In genomic region chr1:32447469-32448185, GRCh38 we compare ENCODE assay signal across 10 cellular contexts. TPM values are rescaled to one million over a fixed set of nuclear protein-coding genes. Genes with fewer than 3 reads are reported as not detected.
DNase-seq lines count a peak whose midpoint lies in the region; ATAC-seq, FAIRE-seq and TF ChIP-seq lines count a peak whose summit lies in the region.
"Had no signal": no experiment of that assay in that cellular context is flagged by ENCODE, and none has a peak within 500 bp of the region (broad histone marks: within the 10 kb centered on the region; RNA-seq: fewer than 3 reads in every experiment).

No MANE protein-coding gene starts in this region.

- H3K36me3 ChIP-seq in bronchial epithelial cell (ENCODE audit: control insufficient read depth, insufficient read depth, low read length) (no peaks in the 10 kb centered on the region), kidney epithelial cell (ENCODE audit: control insufficient read depth, insufficient read depth, low read length) (no peaks in the 10 kb centered on the region), tibial artery (no peaks in the 10 kb centered on the region), body of pancreas (replicated peaks in 1 of 2; ENCODE audit: insufficient read depth in 1 of 2, low read depth in 2 of 2) (no peaks in the 10 kb centered on the region)
- H3K36me3 ChIP-seq: upper lobe of right lung had no signal

- TF ChIP-seq CTCF in bronchial epithelial cell (IDR thresholded peaks at IDR 0.05; ENCODE audit: insufficient read depth, low read length, severe bottlenecking) (no peak), kidney epithelial cell (IDR thresholded peaks at IDR 0.05; ENCODE audit: insufficient read depth, low read length, poor library complexity, severe bottlenecking) (no peak), tibial artery (IDR thresholded peaks at IDR 0.05) (no peak), body of pancreas (IDR thresholded peaks at IDR 0.05) (no peak)

- WGBS in body of pancreas, 2 donors = 34 to 39% methylated on average over 13 of the region's 13 CpGs

- DNase-seq in NCI-H526 (lab: John Stamatoyannopoulos, UW) = peak; percentile 25 to 34
- no peak for DNase-seq in NCI-H526 treated with DMSO at 0.1 percent for 48 hours (lab: John Stamatoyannopoulos, UW)
- DNase-seq in bronchial epithelial cell (ENCODE audit: low read depth) = peak; percentile 18
- DNase-seq in kidney epithelial cell (ENCODE audit: low read depth) = peak; percentile 42
- no peak for DNase-seq in tibial artery
- no peak for DNase-seq in activated CD4-positive, alpha-beta T cell treated with anti-CD3 and anti-CD28 coated beads for 48 hours
- DNase-seq in body of pancreas = no peak

- ATAC-seq in GM21737 (IDR thresholded peaks at IDR 0.05; ENCODE audit: unreplicated experiment) (no peak), body of pancreas (no peak)

- H3K4me1 ChIP-seq in tibial artery (peaks cover 0 to 10% (median 3%) of the 10 kb centered on the region in 4 donors), body of pancreas (no peaks in the 10 kb centered on the region)
- H3K4me1 ChIP-seq: upper lobe of right lung had no signal

- H3K9me3 ChIP-seq in tibial artery (peaks cover 0 to 9% (median 0%) of the 10 kb centered on the region in 3 donors), body of pancreas (peaks cover 0 to 9% (median 0%) of the 10 kb centered on the region in 3 donors)
- H3K9me3 ChIP-seq: upper lobe of right lung had no signal

- FAIRE-seq in bronchial epithelial cell (lab: Jason Lieb, UNC) = no peak

- H3K27ac ChIP-seq in tibial artery (peak overlapping the region in 1 of 2 donors; percentile 31), body of pancreas (no peak overlapping the region)
- H3K27ac ChIP-seq: upper lobe of right lung had no signal

- intact Hi-C loops in tibial artery (cut with DNase I; ENCODE audit: low total_unique reads) (no loop called here), body of pancreas (cut with DNase I) (no loop called here)

- TF ChIP-seq POLR2A in body of pancreas (IDR thresholded peaks at IDR 0.05) = no peak

- H3K4me3 ChIP-seq in bronchial epithelial cell (ENCODE audit: low read depth, low read length) (peak overlapping the region; percentile 7), kidney epithelial cell (ENCODE audit: low read depth, low read length) (peak overlapping the region; percentile 5), tibial artery (peak overlapping the region; percentile 22 to 44), body of pancreas (no peak overlapping the region)
- H3K4me3 ChIP-seq: upper lobe of right lung had no signal

- H3K27me3 ChIP-seq in bronchial epithelial cell (ENCODE audit: control insufficient read depth, insufficient read depth, low read length) = no peaks in the 10 kb centered on the region
- H3K27me3 ChIP-seq in kidney epithelial cell (ENCODE audit: control insufficient read depth, insufficient read depth, low read length) = no peaks in the 10 kb centered on the region
- peaks cover 0 to under 1% of the 10 kb centered on the region in 2 donors for H3K27me3 ChIP-seq in tibial artery
- no peaks in the 10 kb centered on the region for H3K27me3 ChIP-seq in body of pancreas
- H3K27me3 ChIP-seq: upper lobe of right lung had no signal

RNA-seq across cellular contexts. Expression of gene ZBTB8B, which starts 17.2 kb away (rescaled TPM):
- total RNA-seq in bronchial epithelial cell (not detected in 2 replicates), kidney epithelial cell (0.07 and 0.13 TPM in 2 replicates), body of pancreas (under 1 TPM in 1 of 2 donors, not detected in 1; 0.26 TPM)
- total RNA-seq: T-helper 1 cell treated with Interleukin-12 subunit alpha and Interleukin-12 subunit beta and Interleukin-4 antibody, amounts not matched to agents 30 ng/mL and 1 ng/mL, for 36 hours; upper lobe of right lung had no signal

RNA-seq across cellular contexts. Expression of gene BSDC1, which starts 53.4 kb away (rescaled TPM):
- total RNA-seq in bronchial epithelial cell = 35.5 and 45.6 TPM in 2 replicates
- total RNA-seq in kidney epithelial cell = 81.6 and 83.6 TPM in 2 replicates
- total RNA-seq in body of pancreas = 10 to 100 TPM; 53.2 to 83.7 TPM

Comparison
In these comparisons a context has a peak if more than half of its experiments do, and no peak if none do; other contexts are left out.
1. DNase-seq: peak in NCI-H526 (2 of 2), bronchial epithelial cell (single experiment) and kidney epithelial cell (single experiment); none in NCI-H526 treated with DMSO at 0.1 percent for 48 hours (single experiment), tibial artery (0 of 2), activated CD4-positive, alpha-beta T cell treated with anti-CD3 and anti-CD28 coated beads for 48 hours (single experiment) and body of pancreas (0 of 4).
2. H3K4me3 ChIP-seq: peak in bronchial epithelial cell (single experiment), kidney epithelial cell (single experiment) and tibial artery (2 of 2); none in body of pancreas (0 of 2).